8 cellular contexts compared by ENCODE assay signal in genomic region chr17:43018008-43018853, GRCh38. TPM values are rescaled to one million over a fixed set of nuclear protein-coding genes. Genes with fewer than 3 reads are reported as not detected.
DNase-seq lines count a peak whose midpoint lies in the region; ATAC-seq, FAIRE-seq and TF ChIP-seq lines count a peak whose summit lies in the region.

No MANE protein-coding gene starts in this region.

- H3K36me3 ChIP-seq in H1 (ENCODE audit: control insufficient read depth in 2 of 4, insufficient read depth in 4 of 4, low read length in 3 of 4) (peaks cover 6 to 39% (median 12%) of the 10 kb centered on the region in 4 experiments; a peak in 7 of 8 replicates), thyroid gland (peaks cover 9 to 32% of the 10 kb centered on the region in 2 donors)

- peaks cover 0 to 35% of the 10 kb centered on the region in 2 experiments; a peak in 3 of 4 replicates for H3K79me2 ChIP-seq in H1 (ENCODE audit: control insufficient read depth in 1 of 2, insufficient read depth in 2 of 2, low read length in 2 of 2)

- no peak overlapping the region for H3K4me3 Mint-ChIP-seq in activated CD4-positive, alpha-beta T cell treated with anti-CD3 and anti-CD28 coated beads for 36 hours
- H3K4me3 Mint-ChIP-seq in stimulated activated naive B cell treated with anti-CD40 and anti-IgM and Interleukin-4, amounts not matched to agents 10 μg/mL and 1 μg/mL and 100 μg/mL, for 72 hours = no peak overlapping the region

- no peak overlapping the region for H3K23ac ChIP-seq in H1 (ENCODE audit: insufficient read length)

- no peak overlapping the region for H2BK15ac ChIP-seq in H1 (ENCODE audit: low read length)

- H2AFZ ChIP-seq in H1 (ENCODE audit: low read length) = no peak overlapping the region

- no peak overlapping the region; a peak in 1 of 4 replicates for H3K4me2 ChIP-seq in H1 (ENCODE audit: insufficient read depth in 1 of 2, low read depth in 2 of 2, low read length in 2 of 2)

- H3K9me3 Mint-ChIP-seq in activated CD4-positive, alpha-beta T cell treated with anti-CD3 and anti-CD28 coated beads for 36 hours (ENCODE audit: low read depth) = no peaks in the 10 kb centered on the region
- H3K9me3 Mint-ChIP-seq in stimulated activated naive B cell treated with anti-CD40 and anti-IgM and Interleukin-4, amounts not matched to agents 10 μg/mL and 1 μg/mL and 100 μg/mL, for 72 hours = no peaks in the 10 kb centered on the region

- no peak overlapping the region for H3K56ac ChIP-seq in H1 (replicated peaks; ENCODE audit: insufficient read length, low read depth, low read length)

- no peak overlapping the region for H3K18ac ChIP-seq in H1 (ENCODE audit: extremely low read depth, low read length)

- H3K79me1 ChIP-seq in H1 (ENCODE audit: low read depth, low read length) = peaks cover 19% of the 10 kb centered on the region

- H4K5ac ChIP-seq in H1 (ENCODE audit: insufficient read length, low read depth, low read length) = no peak overlapping the region

- no peak overlapping the region for H2BK120ac ChIP-seq in H1 (replicated peaks; ENCODE audit: low read depth, low read length)

- intact Hi-C loops in activated CD4-positive, alpha-beta T cell treated with anti-CD3 and anti-CD28 coated beads for 36 hours (cut with DNase I, micrococcal nuclease) = no loop called here
- intact Hi-C loops in thyroid gland (cut with DNase I) = loop anchor here (10.0 kb wide), 1 partner anchor 297 kb away; no protein-coding TSS in a partner anchor

- H3K4me3 ChIP-seq in H1 (ENCODE audit: extremely low read depth in 1 of 4, insufficient read depth in 2 of 4, low read depth in 3 of 4, low read length in 4 of 4) (no peak overlapping the region), thyroid gland (replicated peaks in 1 of 3) (no peak overlapping the region)

- H3K14ac ChIP-seq in H1 (ENCODE audit: insufficient read length) = no peak overlapping the region

- TF ChIP-seq RAD21 in H1 (IDR thresholded peaks at IDR 0.05 in 1 of 2, conservative IDR thresholded peaks at IDR 0.05 in 1 of 2; ENCODE audit: low read depth in 2 of 2, low read length in 2 of 2) = no peak

- H4K8ac ChIP-seq in H1 (ENCODE audit: extremely low read depth, insufficient read depth, low read length) = no peak overlapping the region

- H3K27me3 Mint-ChIP-seq in activated CD4-positive, alpha-beta T cell treated with anti-CD3 and anti-CD28 coated beads for 36 hours = no peaks in the 10 kb centered on the region
- H3K27me3 Mint-ChIP-seq in stimulated activated naive B cell treated with anti-CD40 and anti-IgM and Interleukin-4, amounts not matched to agents 10 μg/mL and 1 μg/mL and 100 μg/mL, for 72 hours = no peaks in the 10 kb centered on the region

- H3K4ac ChIP-seq in H1 (replicated peaks; ENCODE audit: insufficient read length, low read depth, low read length) = no peak overlapping the region

- ATAC-seq in activated CD4-positive, alpha-beta T cell treated with anti-CD3 and anti-CD28 coated beads for 36 hours = no peak
- no peak for ATAC-seq in stimulated activated naive B cell treated with anti-CD40 and anti-IgM and Interleukin-4, amounts not matched to agents 10 μg/mL and 1 μg/mL and 100 μg/mL, for 72 hours (replicated peaks)
- no peak for ATAC-seq in GM18907 (IDR thresholded peaks at IDR 0.05; ENCODE audit: unreplicated experiment)

- peaks cover 12% of the 10 kb centered on the region for H3K36me3 Mint-ChIP-seq in activated CD4-positive, alpha-beta T cell treated with anti-CD3 and anti-CD28 coated beads for 36 hours (ENCODE audit: low read depth)
- H3K36me3 Mint-ChIP-seq in stimulated activated naive B cell treated with anti-CD40 and anti-IgM and Interleukin-4, amounts not matched to agents 10 μg/mL and 1 μg/mL and 100 μg/mL, for 72 hours = peaks cover 18 to 21% of the 10 kb centered on the region in 2 donors

- no peak overlapping the region for H2BK20ac ChIP-seq in H1 (ENCODE audit: low read length)

- DNase-seq in activated CD4-positive, alpha-beta T cell treated with anti-CD3 and anti-CD28 coated beads for 36 hours = peak; percentile 45
- DNase-seq in activated CD4-positive, alpha-beta T cell treated with anti-CD3 and anti-CD28 coated beads, Interleukin-2, amount 50 U/mL, for 4 hours = no peak
- peak; percentile 58 for DNase-seq in NCI-H2196 (lab: John Stamatoyannopoulos, UW; ENCODE audit: unreplicated experiment)
- no peak for DNase-seq in H1 (ENCODE audit: low read depth in 1 of 2, low spot score in 2 of 2)
- no peak for DNase-seq in stimulated activated naive B cell treated with anti-CD40 and anti-IgM and Interleukin-4, amounts not matched to agents 10 μg/mL and 1 μg/mL and 100 μg/mL, for 72 hours
- DNase-seq in HCEC 1CT = no peak
- no peak for DNase-seq in thyroid gland

- H3K9me3 ChIP-seq in H1 (ENCODE audit: insufficient read depth in 2 of 2, low read depth in 1 of 2, low read length in 1 of 2) (no peaks in the 10 kb centered on the region), thyroid gland (no peaks in the 10 kb centered on the region)

- H3K4me1 ChIP-seq in H1 (replicated peaks in 1 of 4; ENCODE audit: control insufficient read depth in 3 of 4, insufficient read depth in 4 of 4, low read length in 3 of 4) (peaks cover 6 to 18% (median 12%) of the 10 kb centered on the region in 4 experiments), thyroid gland (peaks cover 2 to 55% of the 10 kb centered on the region in 2 donors)

- POLR2A ChIA-PET in activated CD4-positive, alpha-beta T cell treated with anti-CD3 and anti-CD28 coated beads for 36 hours (lab: Charles Lee) = interaction anchor here (1.0 kb wide), 1 partner anchor 12 kb away, joined by 3 read pairs; the partner anchor contains the start of gene IFI35
- POLR2A ChIA-PET in H1 (lab: Charles Lee; ENCODE audit: partially characterized antibody) = interaction anchor here (1.6 to 10.8 kb wide), 5 partner anchors 12 to 297 kb away, joined by 3 to 123 read pairs (median 23); partner anchors contain the start of genes IFI35 and RPL27

- H3K4me1 Mint-ChIP-seq in activated CD4-positive, alpha-beta T cell treated with anti-CD3 and anti-CD28 coated beads for 36 hours = peaks cover 26% of the 10 kb centered on the region
- H3K4me1 Mint-ChIP-seq in stimulated activated naive B cell treated with anti-CD40 and anti-IgM and Interleukin-4, amounts not matched to agents 10 μg/mL and 1 μg/mL and 100 μg/mL, for 72 hours = peaks cover 13 to 42% of the 10 kb centered on the region in 2 donors

- no peak overlapping the region for H2BK5ac ChIP-seq in H1 (ENCODE audit: low read depth, low read length)

- no peak overlapping the region for H3K27ac Mint-ChIP-seq in activated CD4-positive, alpha-beta T cell treated with anti-CD3 and anti-CD28 coated beads for 36 hours
- H3K27ac Mint-ChIP-seq in stimulated activated naive B cell treated with anti-CD40 and anti-IgM and Interleukin-4, amounts not matched to agents 10 μg/mL and 1 μg/mL and 100 μg/mL, for 72 hours = peak overlapping the region; percentile 32

- 95% methylated on average over 19 of the region's 19 CpGs; no CpG with 5 or more reads in 1 of the 2 experiments for WGBS in H1 (ENCODE audit: extremely low coverage in 1 of 2, insufficient coverage in 1 of 2, insufficient read length in 1 of 2, insufficient replicate concordance in 2 of 2, low coverage in 1 of 2, low lambda C conversion rate in 2 of 2, missing lambda C conversion rate in 1 of 2), 2 experiments
- WGBS in thyroid gland, 2 donors = 75% methylated on average over 19 of the region's 19 CpGs

- no peaks in the 10 kb centered on the region for H3K27me3 ChIP-seq in H1 (replicated peaks in 1 of 4; ENCODE audit: control insufficient read depth in 3 of 4, extremely low read depth in 1 of 4, insufficient read depth in 3 of 4, low read length in 3 of 4)
- H3K27me3 ChIP-seq in thyroid gland = no peaks in the 10 kb centered on the region

- H4K20me1 ChIP-seq in H1 (replicated peaks in 1 of 2; ENCODE audit: control insufficient read depth in 1 of 2, insufficient read depth in 2 of 2, low read length in 2 of 2) = peaks cover 12% of the 10 kb centered on the region in 2 experiments

- no peak overlapping the region for H3K9ac ChIP-seq in H1 (replicated peaks in 1 of 4; ENCODE audit: extremely low read depth in 1 of 4, low read depth in 3 of 4, low read length in 3 of 4)

- no peak overlapping the region for H2AK5ac ChIP-seq in H1 (ENCODE audit: low read depth, low read length)

- FAIRE-seq in H1 (lab: Jason Lieb, UNC) = no peak

- H2BK12ac ChIP-seq in H1 (ENCODE audit: low read depth, low read length) = no peak overlapping the region

- no peak for TF ChIP-seq CTCF in H1 (IDR thresholded peaks at IDR 0.05; ENCODE audit: control extremely low read depth in 1 of 3, insufficient read depth in 1 of 3, low read depth in 1 of 3, low read length in 3 of 3)
- no peak for TF ChIP-seq CTCF in thyroid gland (IDR thresholded peaks at IDR 0.05)

- TF ChIP-seq POLR2A in H1 (IDR thresholded peaks at IDR 0.05; ENCODE audit: control extremely low read depth in 1 of 2, low read depth in 2 of 2, low read length in 2 of 2) (no peak), thyroid gland (IDR thresholded peaks at IDR 0.05) (no peak)

- peak overlapping the region; percentile 40; the same call in 1 of the 2 replicates for H3K27ac ChIP-seq in H1 (ENCODE audit: low read depth, low read length)
- no peak overlapping the region for H3K27ac ChIP-seq in thyroid gland

- H3K23me2 ChIP-seq in H1 (ENCODE audit: low read depth, low read length) = peaks cover 8% of the 10 kb centered on the region; the same call in 1 of the 2 replicates

- H4K91ac ChIP-seq in H1 (replicated peaks; ENCODE audit: insufficient read length, low read length) = no peak overlapping the region

- no peak for TF ChIP-seq EP300 in H1 (IDR thresholded peaks at IDR 0.05; ENCODE audit: borderline replicate concordance in 1 of 2, low read depth in 2 of 2, low read length in 2 of 2)

- CTCF ChIA-PET in activated CD4-positive, alpha-beta T cell treated with anti-CD3 and anti-CD28 coated beads for 36 hours (lab: Charles Lee) = no interaction called here
- CTCF ChIA-PET in H1 (lab: Charles Lee; ENCODE audit: partially characterized antibody) = interaction anchor here (0.6 to 1.5 kb wide), 3 partner anchors 12 to 197 kb away, joined by 3 to 4 read pairs (median 3); partner anchors contain the start of gene RPL27

RNA-seq across cellular contexts. Expression of gene VAT1, which starts 4.0 kb away (rescaled TPM):
- total RNA-seq in activated CD4-positive, alpha-beta T cell treated with anti-CD3 and anti-CD28 coated beads for 36 hours = 10 to 100 TPM; 26.1 to 35.0 TPM
- total RNA-seq in H1 (2021; fragmentation: NEBNext Ultra II Directional; extraction: Animal tissue kit (Norgen Biotek cat#: 25700)) = 281 and 295 TPM in 2 replicates
- 200 and 269 TPM in 2 replicates for polyA plus RNA-seq in H1 (2011; rRNA removed)
- polyA plus RNA-seq in H1 (2011; cell fraction: cytosol; rRNA removed) = 246 TPM
- polyA plus RNA-seq in H1 (2011; cell fraction: nucleus; rRNA removed) = 211 TPM
- polyA plus RNA-seq in H1 (2012, experiment 1 of 2) = 312 to 485 TPM (median 385 TPM) in 4 replicates
- 284 TPM for polyA plus RNA-seq in H1 (2012, experiment 2 of 2)
- 209 TPM for polyA plus RNA-seq in H1 (2013, experiment 1 of 2)
- polyA plus RNA-seq in H1 (2013, experiment 2 of 2) = 231 TPM
- polyA minus RNA-seq in H1 (2011; rRNA and poly(A)+ RNA removed) = 360 and 517 TPM in 2 replicates
- 175 TPM for polyA minus RNA-seq in H1 (2011; cell fraction: cytosol; rRNA and poly(A)+ RNA removed)
- polyA minus RNA-seq in H1 (2011; cell fraction: nucleus; rRNA and poly(A)+ RNA removed) = 93.2 TPM
- total RNA-seq in thyroid gland = 100 to 1,000 TPM; 118 to 153 (median 131) TPM

RNA-seq across cellular contexts. Expression of gene RND2, which starts 6.8 kb away (rescaled TPM):
- under 1 TPM; 0.05 to 0.16 TPM for total RNA-seq in activated CD4-positive, alpha-beta T cell treated with anti-CD3 and anti-CD28 coated beads for 36 hours
- 51.3 and 56.8 TPM in 2 replicates for total RNA-seq in H1 (2021; fragmentation: NEBNext Ultra II Directional; extraction: Animal tissue kit (Norgen Biotek cat#: 25700))
- 61.4 and 76.2 TPM in 2 replicates for polyA plus RNA-seq in H1 (2011; rRNA removed)
- 77.8 TPM for polyA plus RNA-seq in H1 (2011; cell fraction: cytosol; rRNA removed)
- 48.9 TPM for polyA plus RNA-seq in H1 (2011; cell fraction: nucleus; rRNA removed)
- polyA plus RNA-seq in H1 (2012, experiment 1 of 2) = 48.4 to 68.0 TPM (median 59.0 TPM) in 4 replicates
- polyA plus RNA-seq in H1 (2012, experiment 2 of 2) = 60.7 TPM
- 22.6 TPM for polyA plus RNA-seq in H1 (2013, experiment 1 of 2)
- polyA plus RNA-seq in H1 (2013, experiment 2 of 2) = 21.5 TPM
- polyA minus RNA-seq in H1 (2011; rRNA and poly(A)+ RNA removed) = 38.7 and 39.0 TPM in 2 replicates
- 17.8 TPM for polyA minus RNA-seq in H1 (2011; cell fraction: cytosol; rRNA and poly(A)+ RNA removed)
- polyA minus RNA-seq in H1 (2011; cell fraction: nucleus; rRNA and poly(A)+ RNA removed) = 15.3 TPM
- 10 to 100 TPM in 2 of 4 donors, 1 to 10 TPM in 2; 5.2 to 14.8 (median 10.3) TPM for total RNA-seq in thyroid gland

RNA-seq across cellular contexts. Expression of gene IFI35, which starts 11.6 kb away (rescaled TPM):
- total RNA-seq in activated CD4-positive, alpha-beta T cell treated with anti-CD3 and anti-CD28 coated beads for 36 hours = 10 to 100 TPM; 65.3 to 68.1 TPM
- total RNA-seq in H1 (2021; fragmentation: NEBNext Ultra II Directional; extraction: Animal tissue kit (Norgen Biotek cat#: 25700)) = 2.0 and 2.5 TPM in 2 replicates
- polyA plus RNA-seq in H1 (2011; rRNA removed) = 4.7 and 4.9 TPM in 2 replicates
- polyA plus RNA-seq in H1 (2011; cell fraction: cytosol; rRNA removed) = 4.8 TPM
- 3.7 TPM for polyA plus RNA-seq in H1 (2011; cell fraction: nucleus; rRNA removed)
- 2.5 to 5.1 TPM (median 4.2 TPM) in 4 replicates for polyA plus RNA-seq in H1 (2012, experiment 1 of 2)
- polyA plus RNA-seq in H1 (2012, experiment 2 of 2) = 3.8 TPM
- polyA plus RNA-seq in H1 (2013, experiment 1 of 2) = 0.77 TPM
- 0.66 TPM for polyA plus RNA-seq in H1 (2013, experiment 2 of 2)
- polyA minus RNA-seq in H1 (2011; rRNA and poly(A)+ RNA removed) = 2.1 and 3.5 TPM in 2 replicates
- 3.4 TPM for polyA minus RNA-seq in H1 (2011; cell fraction: cytosol; rRNA and poly(A)+ RNA removed)
- polyA minus RNA-seq in H1 (2011; cell fraction: nucleus; rRNA and poly(A)+ RNA removed) = 2.2 TPM
- total RNA-seq in thyroid gland = 10 to 100 TPM; 23.9 to 43.9 (median 35.8) TPM

RNA-seq across cellular contexts. Expression of gene RPL27, which starts 20.0 kb away (rescaled TPM):
- total RNA-seq in activated CD4-positive, alpha-beta T cell treated with anti-CD3 and anti-CD28 coated beads for 36 hours = 1,000 to 10,000 TPM; 1,703 to 2,161 TPM
- 1,415 and 1,425 TPM in 2 replicates for total RNA-seq in H1 (2021; fragmentation: NEBNext Ultra II Directional; extraction: Animal tissue kit (Norgen Biotek cat#: 25700))
- polyA plus RNA-seq in H1 (2011; rRNA removed) = 3,779 and 3,900 TPM in 2 replicates
- 3,674 TPM for polyA plus RNA-seq in H1 (2011; cell fraction: cytosol; rRNA removed)
- polyA plus RNA-seq in H1 (2011; cell fraction: nucleus; rRNA removed) = 1,465 TPM
- 1,928 to 4,480 TPM (median 4,033 TPM) in 4 replicates for polyA plus RNA-seq in H1 (2012, experiment 1 of 2)
- polyA plus RNA-seq in H1 (2012, experiment 2 of 2) = 7,082 TPM
- 5,965 TPM for polyA plus RNA-seq in H1 (2013, experiment 1 of 2)
- 5,738 TPM for polyA plus RNA-seq in H1 (2013, experiment 2 of 2)
- 639 and 673 TPM in 2 replicates for polyA minus RNA-seq in H1 (2011; rRNA and poly(A)+ RNA removed)
- polyA minus RNA-seq in H1 (2011; cell fraction: cytosol; rRNA and poly(A)+ RNA removed) = 757 TPM
- 1,343 TPM for polyA minus RNA-seq in H1 (2011; cell fraction: nucleus; rRNA and poly(A)+ RNA removed)
- total RNA-seq in thyroid gland = 1,000 to 10,000 TPM in 2 of 4 donors, 100 to 1,000 TPM in 2; 425 to 1,406 (median 814) TPM

RNA-seq across cellular contexts. Expression of gene RUNDC1, which starts 37.9 kb away (rescaled TPM):
- total RNA-seq in activated CD4-positive, alpha-beta T cell treated with anti-CD3 and anti-CD28 coated beads for 36 hours = 10 to 100 TPM; 12.3 to 12.5 TPM
- 10.7 and 11.9 TPM in 2 replicates for total RNA-seq in H1 (2021; fragmentation: NEBNext Ultra II Directional; extraction: Animal tissue kit (Norgen Biotek cat#: 25700))
- 7.9 and 9.4 TPM in 2 replicates for polyA plus RNA-seq in H1 (2011; rRNA removed)
- polyA plus RNA-seq in H1 (2011; cell fraction: cytosol; rRNA removed) = 8.5 TPM
- 8.2 TPM for polyA plus RNA-seq in H1 (2011; cell fraction: nucleus; rRNA removed)
- polyA plus RNA-seq in H1 (2012, experiment 1 of 2) = 9.5 to 9.8 TPM (median 9.7 TPM) in 4 replicates
- 5.9 TPM for polyA plus RNA-seq in H1 (2012, experiment 2 of 2)
- 7.2 TPM for polyA plus RNA-seq in H1 (2013, experiment 1 of 2)
- polyA plus RNA-seq in H1 (2013, experiment 2 of 2) = 7.8 TPM
- polyA minus RNA-seq in H1 (2011; rRNA and poly(A)+ RNA removed) = 16.5 and 17.5 TPM in 2 replicates
- polyA minus RNA-seq in H1 (2011; cell fraction: cytosol; rRNA and poly(A)+ RNA removed) = 7.4 TPM
- polyA minus RNA-seq in H1 (2011; cell fraction: nucleus; rRNA and poly(A)+ RNA removed) = 9.1 TPM
- 10 to 100 TPM; 25.8 to 31.9 (median 28.4) TPM for total RNA-seq in thyroid gland

Comparison
In these comparisons a context has a peak if more than half of its experiments do, and no peak if none do; other contexts are left out.
1. DNase-seq: peak in activated CD4-positive, alpha-beta T cell treated with anti-CD3 and anti-CD28 coated beads for 36 hours (single experiment) and NCI-H2196 (single experiment); none in activated CD4-positive, alpha-beta T cell treated with anti-CD3 and anti-CD28 coated beads, Interleukin-2, amount 50 U/mL, for 4 hours (0 of 2), H1 (0 of 2), stimulated activated naive B cell treated with anti-CD40 and anti-IgM and Interleukin-4, amounts not matched to agents 10 μg/mL and 1 μg/mL and 100 μg/mL, for 72 hours (single experiment), HCEC 1CT (single experiment) and thyroid gland (0 of 2).
2. RNA of gene RND2, which starts 6.8 kb away (total RNA-seq): 51.3 to 56.8 TPM in H1 and 5.2 to 14.8 TPM in thyroid gland; 0.05 to 0.16 TPM in activated CD4-positive, alpha-beta T cell treated with anti-CD3 and anti-CD28 coated beads for 36 hours; every median in the first group is over 4 times any median in the second.